In genomic region chr2:105183555-105184323, GRCh38 we compare ENCODE assay signal across 18 cellular contexts.
DNase-seq lines count a peak whose midpoint lies in the region; ATAC-seq and FAIRE-seq lines count a peak whose summit lies in the region.
"Had no signal": no experiment of that assay in that cellular context is flagged by ENCODE, and none has a peak within 500 bp of the region (broad histone marks: within the 10 kb centered on the region; RNA-seq: fewer than 3 reads in every experiment).

No MANE protein-coding gene starts in this region.

- H3K4me1 Mint-ChIP-seq in activated T-cell treated with anti-CD3 and anti-CD28 coated beads, Interleukin-2, amount 50 U/mL, for 24 hours (ENCODE audit: low read depth), result no peaks in the 10 kb centered on the region
- H3K4me1 Mint-ChIP-seq: T-helper 17 cell had no signal

- no peak overlapping the region for H3K4me3 Mint-ChIP-seq in activated T-cell treated with anti-CD3 and anti-CD28 coated beads, Interleukin-2, amount 50 U/mL, for 24 hours
- H3K4me3 Mint-ChIP-seq: nephron progenitor cell, T-helper 17 cell had no signal

- no peak overlapping the region for H3K4me3 ChIP-seq in mucosa of rectum (ENCODE audit: low read length in 2 of 2)
- H3K4me3 ChIP-seq: GM23248, heart right ventricle, skin epidermis, thyroid gland had no signal

- H3K36me3 Mint-ChIP-seq in activated T-cell treated with anti-CD3 and anti-CD28 coated beads, Interleukin-2, amount 50 U/mL, for 24 hours (ENCODE audit: low read depth), result no peaks in the 10 kb centered on the region
- H3K36me3 Mint-ChIP-seq: activated naive CD4-positive, alpha-beta T cell treated with anti-CD3 and anti-CD28 coated beads, Interleukin-2, amount 50 U/mL, for 72 hours had no signal

- no peaks in the 10 kb centered on the region for H3K9me3 Mint-ChIP-seq in activated T-cell treated with anti-CD3 and anti-CD28 coated beads, Interleukin-2, amount 50 U/mL, for 24 hours
- H3K9me3 Mint-ChIP-seq: activated naive CD4-positive, alpha-beta T cell treated with anti-CD3 and anti-CD28 coated beads, Interleukin-2, amount 50 U/mL, for 72 hours; nephron progenitor cell had no signal

- peaks cover 17 to 28% of the 10 kb centered on the region in 2 donors for H3K4me1 ChIP-seq in mucosa of rectum (ENCODE audit: control insufficient read depth in 2 of 2, insufficient read depth in 2 of 2, low read length in 2 of 2)
- H3K4me1 ChIP-seq: heart right ventricle had no signal

- no peaks in the 10 kb centered on the region for H3K36me3 ChIP-seq in mucosa of rectum (ENCODE audit: control insufficient read depth in 2 of 2, insufficient read depth in 2 of 2, low read length in 2 of 2)
- H3K36me3 ChIP-seq: heart right ventricle, thyroid gland had no signal

- peak; percentile 18 for DNase-seq in GM19239 (ENCODE audit: insufficient read length, low spot score)
- DNase-seq in retina, result no peak
- no peak for DNase-seq in activated CD4-positive, CD25-positive, alpha-beta regulatory T cell treated with anti-CD3 and anti-CD28 coated beads, Interleukin-2, amount 50 U/mL, for 72 hours
- no peak for DNase-seq in activated T-cell treated with anti-CD3 and anti-CD28 coated beads, Interleukin-2, amount 50 U/mL, for 24 hours
- DNase-seq in dedifferentiated amniotic fluid mesenchymal stem cell (ENCODE audit: extremely low spot score), result no peak
- DNase-seq: caudate nucleus, GM23248, heart right ventricle, nephron progenitor cell, T-helper 17 cell, thyroid gland had no signal

- H3K27me3 Mint-ChIP-seq in activated T-cell treated with anti-CD3 and anti-CD28 coated beads, Interleukin-2, amount 50 U/mL, for 24 hours, result peaks cover 17% of the 10 kb centered on the region

- H3K9me3 ChIP-seq in mucosa of rectum (ENCODE audit: control insufficient read depth in 2 of 2, low read length in 2 of 2), result no peaks in the 10 kb centered on the region
- H3K9me3 ChIP-seq: heart right ventricle, thyroid gland had no signal

- no peak overlapping the region for H3K27ac Mint-ChIP-seq in activated T-cell treated with anti-CD3 and anti-CD28 coated beads, Interleukin-2, amount 50 U/mL, for 24 hours
- H3K27ac Mint-ChIP-seq: activated naive CD4-positive, alpha-beta T cell treated with anti-CD3 and anti-CD28 coated beads, Interleukin-2, amount 50 U/mL, for 72 hours; T-helper 17 cell had no signal

- H3K27me3 ChIP-seq in mucosa of rectum (ENCODE audit: control insufficient read depth in 2 of 2, insufficient read depth in 2 of 2, low read length in 2 of 2), result no peaks in the 10 kb centered on the region
- H3K27me3 ChIP-seq: thyroid gland had no signal

- FAIRE-seq in GM19239 (lab: Jason Lieb, UNC), result no peak
- FAIRE-seq: RCC 7860 had no signal

- H3K27ac ChIP-seq in mucosa of rectum (ENCODE audit: low read depth in 2 of 2, low read length in 2 of 2), result peak overlapping the region; percentile 11 to 16
- H3K27ac ChIP-seq: epithelial cell of prostate, GM23248, heart right ventricle, skin epidermis, thyroid gland had no signal

- no peak overlapping the region for H3K9ac ChIP-seq in mucosa of rectum (ENCODE audit: low read depth in 1 of 2, low read length in 2 of 2)
- H3K9ac ChIP-seq: GM23248 had no signal

- ATAC-seq in GM21737 (IDR thresholded peaks at IDR 0.05; ENCODE audit: unreplicated experiment) (peak; percentile 56), HG03139 (IDR thresholded peaks at IDR 0.05; ENCODE audit: unreplicated experiment) (peak; percentile 45)
- ATAC-seq: activated naive CD4-positive, alpha-beta T cell treated with anti-CD3 and anti-CD28 coated beads, Interleukin-2, amount 50 U/mL, for 72 hours; heart right ventricle; T-helper 17 cell had no signal
